ENCODE assay signal across 19 cellular contexts in the genomic region with DNA sequence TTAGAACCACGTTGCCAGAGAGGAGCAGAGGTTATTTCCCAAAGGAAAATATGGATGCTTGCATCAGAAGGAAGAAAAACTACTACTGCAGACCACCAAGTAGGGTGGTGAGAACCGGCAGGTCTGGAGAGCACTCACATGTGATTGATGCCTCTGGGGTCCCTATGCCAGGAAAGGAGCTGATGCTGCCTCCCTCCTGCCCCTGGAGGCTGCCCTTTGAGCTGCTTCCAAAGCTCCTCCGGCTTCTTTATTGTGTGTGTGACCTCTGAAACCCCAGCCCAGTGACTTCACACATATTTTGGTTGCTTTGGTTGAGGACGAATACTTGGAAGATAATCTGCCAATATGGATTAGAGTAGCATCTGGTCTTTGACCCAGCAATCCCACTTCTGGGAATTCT. TPM values are rescaled to one million over a fixed set of nuclear protein-coding genes. Genes with fewer than 3 reads are reported as not detected.
DNase-seq lines count a peak whose midpoint lies in the region; ATAC-seq and TF ChIP-seq lines count a peak whose summit lies in the region.
"Had no signal": no experiment of that assay in that cellular context is flagged by ENCODE, and none has a peak within 500 bp of the region (broad histone marks: within the 10 kb centered on the region; RNA-seq: fewer than 3 reads in every experiment).

No MANE protein-coding gene starts in this region.

- no peak overlapping the region for H3K18ac ChIP-seq in H9 (ENCODE audit: insufficient read length, low read depth, low read length)

- H2BK5ac ChIP-seq in H9 (ENCODE audit: insufficient read length, low read length) = no peak overlapping the region

- H2BK20ac ChIP-seq in H9 (ENCODE audit: low read depth, low read length, poor library complexity, severe bottlenecking) = no peak overlapping the region

- H3K27me3 ChIP-seq in H9 (ENCODE audit: insufficient read depth, low read length) (no peaks in the 10 kb centered on the region), endodermal cell (ENCODE audit: control insufficient read depth, insufficient read depth, low read length, poor library complexity, severe bottlenecking) (peaks cover 8% of the 10 kb centered on the region), MM.1S (replicated peaks; ENCODE audit: insufficient read depth, low read length) (no peaks in the 10 kb centered on the region), upper lobe of left lung (peaks cover 0 to 4% (median 0%) of the 10 kb centered on the region in 4 donors)

- no peaks in the 10 kb centered on the region for H3K9me2 ChIP-seq in MM.1S (replicated peaks; ENCODE audit: insufficient read depth, low read length)

- peaks cover 4% of the 10 kb centered on the region for H3K9me3 ChIP-seq in H9 (ENCODE audit: control insufficient read depth, low read depth, low read length)
- peaks cover 11% of the 10 kb centered on the region for H3K9me3 ChIP-seq in endodermal cell (ENCODE audit: control insufficient read depth, low read length)
- no peaks in the 10 kb centered on the region for H3K9me3 ChIP-seq in MM.1S (replicated peaks; ENCODE audit: insufficient read depth, low read length)
- H3K9me3 ChIP-seq in upper lobe of left lung = no peaks in the 10 kb centered on the region
- H3K9me3 ChIP-seq: SJSA1 had no signal

- H3K27ac ChIP-seq in H9 (ENCODE audit: insufficient read length, low read depth, low read length) (no peak overlapping the region), endodermal cell (ENCODE audit: low read depth, low read length) (no peak overlapping the region), MM.1S (ENCODE audit: low read length) (no peak overlapping the region), upper lobe of left lung (no peak overlapping the region)
- H3K27ac ChIP-seq: SJSA1 had no signal

- H3K36me3 Mint-ChIP-seq in H9 (ENCODE audit: insufficient read depth in 1 of 3, low read depth in 3 of 3) (peaks cover 3 to 36% (median 15%) of the 10 kb centered on the region in 3 experiments; a peak in 6 of 7 replicates), endodermal cell (ENCODE audit: low read depth) (peaks cover 21% of the 10 kb centered on the region)
- H3K36me3 Mint-ChIP-seq in activated T-cell treated with anti-CD3 and anti-CD28 coated beads, Interleukin-2, amount 50 U/mL, for 24 hours (ENCODE audit: low read depth) = no peaks in the 10 kb centered on the region
- H3K36me3 Mint-ChIP-seq: CD4-positive, alpha-beta memory T cell had no signal

- H4K20me1 ChIP-seq in H9 (ENCODE audit: control insufficient read depth, insufficient read depth, insufficient read length) = no peaks in the 10 kb centered on the region
- H4K20me1 ChIP-seq in MM.1S (ENCODE audit: insufficient read depth, low read length) = no peaks in the 10 kb centered on the region

- DNase-seq in H9 (no peak), NCI-H82 treated with DMSO at 0.1 percent for 48 hours (lab: John Stamatoyannopoulos, UW; ENCODE audit: unreplicated experiment) (peak; percentile 26), endodermal cell (no peak), MM.1S (no peak), upper lobe of left lung (no peak)
- DNase-seq in activated T-cell treated with anti-CD3 and anti-CD28 coated beads, Interleukin-2, amount 50 U/mL, for 24 hours = no peak
- DNase-seq: C1 segment of cervical spinal cord; CD4-positive, alpha-beta memory T cell; COR-L47; DMS79 treated with DMSO at 0.1 percent for 48 hours; GF-D8; KBM-7; NCI-H1105 treated with DMSO at 0.1 percent for 48 hours; NCI-H146; NCI-H1930; PC-3; Right ventricle myocardium superior had no signal

- TF ChIP-seq EP300 in upper lobe of left lung (IDR thresholded peaks at IDR 0.05) = no peak

- WGBS in H9 (ENCODE audit: extremely low coverage, insufficient read length, low lambda C conversion rate) = no CpG with 5 or more reads among the region's 4 CpGs
- WGBS in endodermal cell (ENCODE audit: insufficient coverage in 1 of 2, insufficient read length in 1 of 2), 2 experiments = 73 to 75% methylated on average over 2 to 4 of the region's 4 CpGs
- 28 to 48% methylated on average over 4 of the region's 4 CpGs for WGBS in upper lobe of left lung, 2 donors

- no peak overlapping the region for H3K23ac ChIP-seq in H9 (ENCODE audit: insufficient read length, low read depth, low read length)

- H3F3A ChIP-seq in MM.1S (ENCODE audit: insufficient read depth, low read length) = no peaks in the 10 kb centered on the region

- H3K9me3 Mint-ChIP-seq in H9 = peaks cover 0 to 2% of the 10 kb centered on the region in 2 experiments; a peak in 3 of 5 replicates
- H3K9me3 Mint-ChIP-seq in endodermal cell = peaks cover 18% of the 10 kb centered on the region
- no peaks in the 10 kb centered on the region for H3K9me3 Mint-ChIP-seq in activated T-cell treated with anti-CD3 and anti-CD28 coated beads, Interleukin-2, amount 50 U/mL, for 24 hours

- H4K91ac ChIP-seq in H9 (ENCODE audit: insufficient read length, low read depth, low read length) = no peak overlapping the region

- H3K27me3 Mint-ChIP-seq in H9 (ENCODE audit: low read depth) (peaks cover 90% of the 10 kb centered on the region), endodermal cell (ENCODE audit: insufficient read depth) (peaks cover 28% of the 10 kb centered on the region)
- H3K27me3 Mint-ChIP-seq in activated T-cell treated with anti-CD3 and anti-CD28 coated beads, Interleukin-2, amount 50 U/mL, for 24 hours = peaks cover 34% of the 10 kb centered on the region

- ATAC-seq in upper lobe of left lung (ENCODE audit: low FRiP score in 2 of 2) = no peak
- ATAC-seq in HG02840 (IDR thresholded peaks at IDR 0.05; ENCODE audit: low FRiP score, unreplicated experiment) = no peak
- ATAC-seq: PC-3 had no signal

- H3K4me2 ChIP-seq in H9 (ENCODE audit: insufficient read depth, insufficient read length, low read length) = no peak overlapping the region
- H3K4me2 ChIP-seq in MM.1S (ENCODE audit: low read depth, low read length) = no peak overlapping the region

- H3K9ac ChIP-seq in H9 (ENCODE audit: extremely low read depth, insufficient read length, low read length) (no peak overlapping the region), endodermal cell (ENCODE audit: extremely low read depth, low read length, poor library complexity, severe bottlenecking) (no peak overlapping the region), MM.1S (ENCODE audit: low read length) (no peak overlapping the region)

- H3K23me2 ChIP-seq in H9 (ENCODE audit: insufficient read length, low read depth, low read length, poor library complexity, severe bottlenecking) = no peaks in the 10 kb centered on the region

- H3K56ac ChIP-seq in H9 (ENCODE audit: insufficient read length, low read depth, low read length) = no peak overlapping the region

- H3K4ac ChIP-seq in H9 (ENCODE audit: low read depth, low read length) = no peak overlapping the region

- no peak overlapping the region for H3K4me3 Mint-ChIP-seq in H9
- no peak overlapping the region for H3K4me3 Mint-ChIP-seq in endodermal cell
- no peak overlapping the region for H3K4me3 Mint-ChIP-seq in activated T-cell treated with anti-CD3 and anti-CD28 coated beads, Interleukin-2, amount 50 U/mL, for 24 hours

- peaks cover 22 to 26% of the 10 kb centered on the region in 2 experiments for H3K4me1 Mint-ChIP-seq in H9
- H3K4me1 Mint-ChIP-seq in endodermal cell = peaks cover under 1% of the 10 kb centered on the region
- H3K4me1 Mint-ChIP-seq in activated T-cell treated with anti-CD3 and anti-CD28 coated beads, Interleukin-2, amount 50 U/mL, for 24 hours (ENCODE audit: low read depth) = no peaks in the 10 kb centered on the region
- H3K4me1 Mint-ChIP-seq: CD4-positive, alpha-beta memory T cell had no signal

- peak; percentile 52 for TF ChIP-seq CTCF in H9 (conservative IDR thresholded peaks at IDR 0.05)
- peak; percentile 58 for TF ChIP-seq CTCF in endodermal cell (conservative IDR thresholded peaks at IDR 0.05)
- no peak for TF ChIP-seq CTCF in MM.1S (IDR thresholded peaks at IDR 0.05; ENCODE audit: low read length)
- no peak for TF ChIP-seq CTCF in upper lobe of left lung (IDR thresholded peaks at IDR 0.05)

- H3K36me3 ChIP-seq in endodermal cell (ENCODE audit: control insufficient read depth, insufficient read depth, low read length) (no peaks in the 10 kb centered on the region), MM.1S (replicated peaks; ENCODE audit: insufficient read depth, low read length) (no peaks in the 10 kb centered on the region), upper lobe of left lung (no peaks in the 10 kb centered on the region)
- H3K36me3 ChIP-seq: SJSA1 had no signal

- no peak overlapping the region for H3K14ac ChIP-seq in H9 (ENCODE audit: insufficient read depth, low read length)

- H3K4me1 ChIP-seq in H9 (ENCODE audit: insufficient read depth, low read length) (peaks cover 2% of the 10 kb centered on the region; the same call in 1 of the 2 replicates), endodermal cell (ENCODE audit: control insufficient read depth, insufficient read depth, low read length) (no peaks in the 10 kb centered on the region), MM.1S (ENCODE audit: low read length) (no peaks in the 10 kb centered on the region), upper lobe of left lung (no peaks in the 10 kb centered on the region)
- H3K4me1 ChIP-seq: SJSA1 had no signal

- no peak overlapping the region for H4K8ac ChIP-seq in H9 (replicated peaks; ENCODE audit: insufficient read length, low read depth, low read length)

- H4K5ac ChIP-seq in H9 (ENCODE audit: insufficient read length, low read depth, low read length) = no peak overlapping the region

- H3T11ph ChIP-seq in H9 (ENCODE audit: low read length) = no peak overlapping the region

- no peak overlapping the region for H2BK15ac ChIP-seq in H9 (ENCODE audit: low read depth, low read length)

- H3K27ac Mint-ChIP-seq in H9 = no peak overlapping the region
- no peak overlapping the region for H3K27ac Mint-ChIP-seq in endodermal cell
- no peak overlapping the region for H3K27ac Mint-ChIP-seq in activated T-cell treated with anti-CD3 and anti-CD28 coated beads, Interleukin-2, amount 50 U/mL, for 24 hours
- H3K27ac Mint-ChIP-seq: CD4-positive, alpha-beta memory T cell had no signal

- H3K4me3 ChIP-seq in endodermal cell (ENCODE audit: low read length) (no peak overlapping the region), MM.1S (ENCODE audit: low read length) (no peak overlapping the region), upper lobe of left lung (no peak overlapping the region)
- H3K4me3 ChIP-seq: SJSA1 had no signal

- H2AFZ ChIP-seq in H9 (ENCODE audit: low read length) (no peak overlapping the region), MM.1S (ENCODE audit: low read length) (no peak overlapping the region)

- H2AK5ac ChIP-seq in H9 (ENCODE audit: insufficient read length, low read length) = no peak overlapping the region

- no peak for TF ChIP-seq POLR2A in upper lobe of left lung (IDR thresholded peaks at IDR 0.05)

- H2BK12ac ChIP-seq in H9 (ENCODE audit: insufficient read length, low read depth, low read length) = no peak overlapping the region

- peaks cover 28% of the 10 kb centered on the region; the same call in 1 of the 2 replicates for H3K79me2 ChIP-seq in H9 (ENCODE audit: insufficient read depth, low read length)
- no peaks in the 10 kb centered on the region for H3K79me2 ChIP-seq in MM.1S (ENCODE audit: low read length)

- H3K79me1 ChIP-seq in H9 (ENCODE audit: insufficient read depth, low read depth, low read length, poor library complexity, severe bottlenecking) = peaks cover 5% of the 10 kb centered on the region

- H2BK120ac ChIP-seq in H9 (ENCODE audit: low read depth, low read length, poor library complexity, severe bottlenecking) = no peak overlapping the region

RNA-seq across cellular contexts. Expression of gene TMEM132B, which starts 12.5 kb away (rescaled TPM):
- total RNA-seq in H9 (2021) (4.7 and 5.5 TPM in 2 replicates), endodermal cell (10 to 100 TPM; 19.5 to 47.0 TPM), upper lobe of left lung (under 1 TPM in 4 of 6 donors, not detected in 2; 0.15 to 0.46 (median 0.35) TPM)
- polyA plus RNA-seq in endodermal cell (2013, experiment 1 of 2) = 12.5 TPM
- polyA plus RNA-seq in endodermal cell (2013, experiment 2 of 2) = 15.5 TPM
- total RNA-seq: CD4-positive, alpha-beta memory T cell; PC-3 had no signal
- polyA plus RNA-seq: CD4-positive, alpha-beta memory T cell had no signal

Comparison
In these comparisons a context has a peak if more than half of its experiments do, and no peak if none do; other contexts are left out.
1. CTCF ChIP-seq: peak in H9 (single experiment) and endodermal cell (single experiment); none in MM.1S (single experiment) and upper lobe of left lung (0 of 6).